10 cellular contexts compared by ENCODE assay signal in the genomic region with DNA sequence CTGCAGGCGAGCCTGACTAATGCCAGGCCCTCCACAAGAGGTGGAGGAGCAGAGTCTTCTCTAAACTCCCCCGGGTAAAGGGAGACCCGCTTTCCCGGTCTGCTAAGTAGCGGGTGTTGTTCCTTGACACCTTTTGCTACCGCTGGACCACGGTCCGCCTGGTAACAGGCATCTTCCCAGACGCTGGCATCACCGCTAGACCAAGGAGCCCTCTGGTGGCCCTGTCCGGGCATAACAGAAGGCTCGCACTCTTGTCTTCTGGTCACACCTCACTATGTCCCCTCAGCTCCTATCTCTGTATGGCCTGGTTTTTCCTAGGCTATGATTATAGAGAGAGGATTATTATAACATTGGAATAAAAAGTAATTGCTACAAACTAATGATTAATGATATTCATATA. TPM values are rescaled to one million over a fixed set of nuclear protein-coding genes. Genes with fewer than 3 reads are reported as not detected.
A peak's percentile ranks its signal among the peaks of the same experiment; 100 is the strongest.
DNase-seq lines count a peak whose midpoint lies in the region; ATAC-seq and TF ChIP-seq lines count a peak whose summit lies in the region.
"Not testable (repeated sequence)": the region's sequence is repeated elsewhere in the genome, so short reads cannot be mapped to it uniquely, and the experiment has no call there.
"Had no signal": no experiment of that assay in that cellular context is flagged by ENCODE, and none has a peak within 500 bp of the region (broad histone marks: within the 10 kb centered on the region; RNA-seq: fewer than 3 reads in every experiment).

No MANE protein-coding gene starts in this region.

- H3K4me3 ChIP-seq in CD4-positive, alpha-beta memory T cell (ENCODE audit: low read length in 2 of 2); WERI-Rb-1 (ENCODE audit: low read depth, low read length); choroid plexus epithelial cell (ENCODE audit: low read depth, low read length); heart left ventricle; neural cell (ENCODE audit: low read length): not testable (repeated sequence)

- POLR2A ChIA-PET in CD4-positive, alpha-beta memory T cell (lab: Charles Lee; ENCODE audit: partially characterized antibody), result not testable (repeated sequence)

- TF ChIP-seq POLR2A in heart left ventricle (IDR thresholded peaks at IDR 0.05), result not testable (repeated sequence)

- H3K27ac ChIP-seq in CD4-positive, alpha-beta memory T cell (ENCODE audit: low read depth, low read length); WERI-Rb-1; heart left ventricle; neural cell (ENCODE audit: low read length): not testable (repeated sequence)

- not testable (repeated sequence) for H3K9ac ChIP-seq in neural cell (ENCODE audit: low read length)

- not testable (repeated sequence) for H4K20me1 ChIP-seq in neural cell (ENCODE audit: insufficient read depth)

- TF ChIP-seq EP300 in neural cell (conservative IDR thresholded peaks at IDR 0.05; ENCODE audit: poor library complexity, severe bottlenecking), result not testable (repeated sequence)

- not testable (repeated sequence) for H2AFZ ChIP-seq in neural cell (ENCODE audit: low read depth, low read length)

- H3K9me3 Mint-ChIP-seq in CD4-positive, alpha-beta memory T cell; stimulated activated naive CD8-positive, alpha-beta T cell treated with anti-CD3 and anti-CD28 coated beads, Interleukin-15, amount 100 ng/mL, for 72 hours: not testable (repeated sequence)

- not testable (repeated sequence) for H3K4me2 ChIP-seq in neural cell (ENCODE audit: low read length)

- not testable (repeated sequence) for H3K4me3 Mint-ChIP-seq in CD4-positive, alpha-beta memory T cell; stimulated activated naive CD8-positive, alpha-beta T cell treated with anti-CD3 and anti-CD28 coated beads, Interleukin-15, amount 100 ng/mL, for 72 hours

- not testable (repeated sequence) for H3K4me1 Mint-ChIP-seq in CD4-positive, alpha-beta memory T cell; stimulated activated naive CD8-positive, alpha-beta T cell treated with anti-CD3 and anti-CD28 coated beads, Interleukin-15, amount 100 ng/mL, for 72 hours

- CTCF ChIA-PET in CD4-positive, alpha-beta memory T cell (lab: Charles Lee; ENCODE audit: partially characterized antibody), result not testable (repeated sequence)

- DNase-seq in CD4-positive, alpha-beta memory T cell, result peak in 3 of 5 donors; percentile 9 to 48 (median 24)
- DNase-seq in WERI-Rb-1, result peak; percentile 69
- DNase-seq in activated effector memory CD4-positive, alpha-beta T cell treated with Interleukin-2 at 50 U/mL for 16 hours, result peak; percentile 18
- DNase-seq in choroid plexus epithelial cell (ENCODE audit: low read depth); heart left ventricle: not testable (repeated sequence)
- peak; percentile 19 to 27 for DNase-seq in stimulated activated naive CD8-positive, alpha-beta T cell treated with anti-CD3 and anti-CD28 coated beads, Interleukin-15, amount 100 ng/mL, for 72 hours

- 29 to 42% (median 32%) methylated on average over 9 to 12 of the region's 12 CpGs for WGBS in heart left ventricle, 4 donors

- not testable (repeated sequence) for H3K36me3 ChIP-seq in CD4-positive, alpha-beta memory T cell (ENCODE audit: insufficient read depth, low read length); WERI-Rb-1; heart left ventricle; neural cell (ENCODE audit: insufficient read depth, low read length)

- H3K9me3 ChIP-seq in CD4-positive, alpha-beta memory T cell (ENCODE audit: control insufficient read depth in 1 of 2, low read length in 2 of 2); WERI-Rb-1 (ENCODE audit: severe bottlenecking); heart left ventricle; neural cell (ENCODE audit: low read length): not testable (repeated sequence)

- H3K9me2 ChIP-seq in neural cell (ENCODE audit: insufficient read depth, low read length), result not testable (repeated sequence)

- TF ChIP-seq CTCF in LNCAP (IDR thresholded peaks at IDR 0.05) (peak; percentile 38; the same call in 1 of the 2 replicates), choroid plexus epithelial cell (conservative IDR thresholded peaks at IDR 0.05; ENCODE audit: low read depth, low read length) (peak; percentile 36), heart left ventricle (IDR thresholded peaks at IDR 0.05) (peak in 10 of 12 donors; percentile 16 to 46 (median 34)), neural cell (IDR thresholded peaks at IDR 0.05; ENCODE audit: poor library complexity, severe bottlenecking) (peak; percentile 25)
- not testable (repeated sequence) for TF ChIP-seq CTCF in WERI-Rb-1 (IDR thresholded peaks at IDR 0.05; ENCODE audit: low read depth, low read length)

- not testable (repeated sequence) for H3K27ac Mint-ChIP-seq in CD4-positive, alpha-beta memory T cell; stimulated activated naive CD8-positive, alpha-beta T cell treated with anti-CD3 and anti-CD28 coated beads, Interleukin-15, amount 100 ng/mL, for 72 hours

- H3K4me1 ChIP-seq in CD4-positive, alpha-beta memory T cell (ENCODE audit: insufficient read depth, low read length); heart left ventricle: not testable (repeated sequence)

- intact Hi-C loops in CD4-positive, alpha-beta memory T cell (cut with micrococcal nuclease); heart left ventricle (cut with DNase I): not testable (repeated sequence)

- TF ChIP-seq RAD21 in neural cell (conservative IDR thresholded peaks at IDR 0.05), result not testable (repeated sequence)

- not testable (repeated sequence) for H3F3A ChIP-seq in neural cell (ENCODE audit: insufficient read depth, low read length, poor library complexity, severe bottlenecking)

- peaks cover 10 to 19% of the 10 kb centered on the region in 2 donors for H3K27me3 Mint-ChIP-seq in CD4-positive, alpha-beta memory T cell
- peaks cover 19% of the 10 kb centered on the region for H3K27me3 Mint-ChIP-seq in stimulated activated naive CD8-positive, alpha-beta T cell treated with anti-CD3 and anti-CD28 coated beads, Interleukin-15, amount 100 ng/mL, for 72 hours

- not testable (repeated sequence) for H3K27me3 ChIP-seq in CD4-positive, alpha-beta memory T cell (ENCODE audit: insufficient read depth, low read length); WERI-Rb-1 (ENCODE audit: insufficient read depth, low read depth, severe bottlenecking); neural cell (ENCODE audit: insufficient read depth, low read depth, low read length)
- peaks cover 0 to 28% (median 0%) of the 10 kb centered on the region in 9 donors for H3K27me3 ChIP-seq in heart left ventricle

- not testable (repeated sequence) for H3K79me2 ChIP-seq in neural cell (replicated peaks; ENCODE audit: insufficient read depth, low read length)

- H3K36me3 Mint-ChIP-seq in CD4-positive, alpha-beta memory T cell, result not testable (repeated sequence)

- not testable (repeated sequence) for ATAC-seq in heart left ventricle; stimulated activated naive CD8-positive, alpha-beta T cell treated with anti-CD3 and anti-CD28 coated beads, Interleukin-15, amount 100 ng/mL, for 72 hours

RNA-seq across cellular contexts. Expression of a gene that starts 12.6 kb away (rescaled TPM):
- not detected for total RNA-seq in CD4-positive, alpha-beta memory T cell
- polyA plus RNA-seq in CD4-positive, alpha-beta memory T cell, result not detected
- not detected for total RNA-seq in heart left ventricle
- polyA plus RNA-seq in heart left ventricle (not detected), neural cell (not detected in 2 replicates)
- 0.24 TPM in 1 of 2 replicates, not detected in the other for polyA minus RNA-seq in neural cell
- total RNA-seq: kidney, subcutaneous adipose tissue had no signal

RNA-seq across cellular contexts. Expression of a gene that starts 19.2 kb away (rescaled TPM):
- total RNA-seq in CD4-positive, alpha-beta memory T cell, result not detected
- polyA plus RNA-seq in CD4-positive, alpha-beta memory T cell, result not detected
- 1 to 10 TPM in 1 of 9 donors, under 1 TPM in 3, not detected in 5; 0.16 to 1.9 (median 0.23) TPM for total RNA-seq in heart left ventricle
- under 1 TPM; 0.11 to 0.18 TPM for polyA plus RNA-seq in heart left ventricle
- 4.5 and 6.5 TPM in 2 replicates for polyA plus RNA-seq in neural cell
- 11.9 and 18.7 TPM in 2 replicates for polyA minus RNA-seq in neural cell

RNA-seq across cellular contexts. Expression of a gene that starts 42.1 kb away (rescaled TPM):
- total RNA-seq in CD4-positive, alpha-beta memory T cell, result not detected
- not detected for polyA plus RNA-seq in CD4-positive, alpha-beta memory T cell
- total RNA-seq in heart left ventricle, result under 1 TPM in 3 of 9 donors, not detected in 6; 0.07 to 0.92 (median 0.21) TPM
- polyA plus RNA-seq in heart left ventricle, result under 1 TPM; 0.19 to 0.24 TPM
- 182 and 196 TPM in 2 replicates for polyA plus RNA-seq in neural cell
- 65.3 and 77.4 TPM in 2 replicates for polyA minus RNA-seq in neural cell

RNA-seq across cellular contexts. Expression of a gene that starts 50.8 kb away (rescaled TPM):
- total RNA-seq in CD4-positive, alpha-beta memory T cell, result 10 to 100 TPM; 33.3 to 34.7 TPM
- 10 to 100 TPM; 70.6 to 72.1 TPM for polyA plus RNA-seq in CD4-positive, alpha-beta memory T cell
- 10 to 100 TPM; 53.2 to 74.8 (median 68.5) TPM for total RNA-seq in heart left ventricle
- 10 to 100 TPM; 32.5 to 54.7 TPM for polyA plus RNA-seq in heart left ventricle
- polyA plus RNA-seq in neural cell, result 38.1 and 49.7 TPM in 2 replicates
- 38.2 and 39.4 TPM in 2 replicates for polyA minus RNA-seq in neural cell

Comparison
In these comparisons a context has a peak if more than half of its experiments do, and no peak if none do; other contexts are left out.
1. RNA of a gene that starts 42.1 kb away (polyA plus RNA-seq): 182 to 196 TPM in neural cell; 0.19 to 0.24 TPM in heart left ventricle and not detected in CD4-positive, alpha-beta memory T cell; every median in the first group is over 100 times any median in the second.